Comparison of ENCODE assay signal across 1 cellular context in the genomic region with DNA sequence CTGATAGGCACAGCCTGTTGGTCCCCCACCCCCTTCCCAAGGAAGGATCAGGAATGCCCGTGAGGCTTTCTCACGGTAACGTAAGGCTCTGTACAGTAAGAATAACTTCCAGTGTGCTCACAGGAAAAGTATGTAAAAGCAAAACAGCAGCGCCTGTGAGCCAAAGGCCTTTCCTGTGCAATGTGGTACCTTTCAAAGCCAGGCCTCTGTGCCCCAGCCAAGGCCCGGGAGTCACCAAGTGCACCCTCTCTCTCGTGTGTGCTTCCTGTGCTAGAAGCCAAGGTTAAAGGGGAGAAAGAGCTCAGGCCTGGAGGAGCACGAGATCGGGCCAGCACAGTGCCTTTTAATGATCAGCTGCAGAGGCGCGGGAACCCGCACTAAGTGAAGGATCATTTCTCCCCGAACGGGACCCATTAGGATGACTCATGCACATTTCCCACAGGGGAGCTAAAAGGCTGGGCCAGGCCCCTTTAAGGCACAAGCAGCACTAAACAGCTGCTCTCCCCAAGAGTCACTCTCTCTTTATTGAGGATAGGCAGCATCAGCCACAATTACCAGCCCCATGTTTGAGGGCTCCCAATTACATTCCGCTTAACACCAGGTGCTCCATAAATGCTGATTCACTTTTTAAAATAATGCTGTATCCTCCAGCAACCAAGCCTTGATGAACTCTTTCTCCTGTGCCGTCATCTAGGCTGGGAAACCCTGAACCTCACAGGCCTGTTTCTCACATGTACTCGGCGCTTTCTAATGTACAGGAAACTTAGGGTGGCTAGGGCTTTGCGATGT.
TF ChIP-seq lines count a peak whose summit lies in the region.

No MANE protein-coding gene starts in this region.

TF ChIP-seq in HEK293, 187 proteins besides CTCF, POLR2A, EP300 and RAD21 (continued from another document):
- TF ChIP-seq ZNF366 (tag by site-specific recombination; conservative IDR thresholded peaks at IDR 0.05) (peak; percentile 77), ZNF549 (tag by site-specific recombination; IDR thresholded peaks at IDR 0.05) (no peak), ZNF660 (tag by site-specific recombination; IDR thresholded peaks at IDR 0.05) (peak; percentile 74; the same call in 1 of the 2 replicates), GLIS1 (tag by site-specific recombination; IDR thresholded peaks at IDR 0.05) (peak; percentile 46; the same call in 1 of the 2 replicates), ZNF292 (tag by site-specific recombination; IDR thresholded peaks at IDR 0.05; ENCODE audit: borderline replicate concordance, low read depth) (no peak), ZNF394 (tag by site-specific recombination; IDR thresholded peaks at IDR 0.05; ENCODE audit: borderline replicate concordance) (peak; percentile 78), ZBTB17 (tag by site-specific recombination; IDR thresholded peaks at IDR 0.05) (peak; percentile 70), ZNF10 (tag by site-specific recombination; IDR thresholded peaks at IDR 0.05) (0 out of 2 replicates have a peak, but pooled peaks have one; percentile 56), GLIS2 (tag by site-specific recombination; IDR thresholded peaks at IDR 0.05) (no peak), ZNF114 (tag by site-specific recombination; IDR thresholded peaks at IDR 0.05) (no peak), KLF10 (tag by site-specific recombination; IDR thresholded peaks at IDR 0.05) (peak; percentile 64; the same call in 1 of the 2 replicates), ZNF24 (tag by site-specific recombination; IDR thresholded peaks at IDR 0.05) (0 out of 2 replicates have a peak, but pooled peaks have one; percentile 49), ZNF629 (tag by site-specific recombination; IDR thresholded peaks at IDR 0.05) (peak; percentile 66), TRIM28 (IDR thresholded peaks at IDR 0.05; ENCODE audit: borderline replicate concordance, low read length) (0 out of 2 replicates have a peak, but pooled peaks have one; percentile 35), ZFP37 (tag by site-specific recombination; IDR thresholded peaks at IDR 0.05) (0 out of 2 replicates have a peak, but pooled peaks have one; percentile 32), ZNF184 (tag by site-specific recombination; IDR thresholded peaks at IDR 0.05) (0 out of 2 replicates have a peak, but pooled peaks have one; percentile 49), IKZF3 (tag by site-specific recombination; IDR thresholded peaks at IDR 0.05) (peak; percentile 43; the same call in 1 of the 2 replicates), ZNF837 (tag by site-specific recombination; IDR thresholded peaks at IDR 0.05) (0 out of 2 replicates have a peak, but pooled peaks have one; percentile 37), ZNF664 (tag by site-specific recombination; IDR thresholded peaks at IDR 0.05) (peak; percentile 52; the same call in 1 of the 2 replicates), FEZF1 (tag by site-specific recombination; IDR thresholded peaks at IDR 0.05) (0 out of 2 replicates have a peak, but pooled peaks have one; percentile 41), SP7 (tag by site-specific recombination; IDR thresholded peaks at IDR 0.05) (peak; percentile 93), ZNF555 (tag by site-specific recombination; conservative IDR thresholded peaks at IDR 0.05) (no peak), ZEB2 (tag by site-specific recombination; IDR thresholded peaks at IDR 0.05) (peak; percentile 50; the same call in 1 of the 2 replicates), ZNF157 (tag by site-specific recombination; IDR thresholded peaks at IDR 0.05) (no peak), ZBTB8A (tag by site-specific recombination; IDR thresholded peaks at IDR 0.05) (peak; percentile 41), PRDM1 (tag by site-specific recombination; IDR thresholded peaks at IDR 0.05) (peak; percentile 85)
- TF ChIP-seq, protein P1, sequence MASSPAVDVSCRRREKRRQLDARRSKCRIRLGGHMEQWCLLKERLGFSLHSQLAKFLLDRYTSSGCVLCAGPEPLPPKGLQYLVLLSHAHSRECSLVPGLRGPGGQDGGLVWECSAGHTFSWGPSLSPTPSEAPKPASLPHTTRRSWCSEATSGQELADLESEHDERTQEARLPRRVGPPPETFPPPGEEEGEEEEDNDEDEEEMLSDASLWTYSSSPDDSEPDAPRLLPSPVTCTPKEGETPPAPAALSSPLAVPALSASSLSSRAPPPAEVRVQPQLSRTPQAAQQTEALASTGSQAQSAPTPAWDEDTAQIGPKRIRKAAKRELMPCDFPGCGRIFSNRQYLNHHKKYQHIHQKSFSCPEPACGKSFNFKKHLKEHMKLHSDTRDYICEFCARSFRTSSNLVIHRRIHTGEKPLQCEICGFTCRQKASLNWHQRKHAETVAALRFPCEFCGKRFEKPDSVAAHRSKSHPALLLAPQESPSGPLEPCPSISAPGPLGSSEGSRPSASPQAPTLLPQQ (tag by site-specific recombination; IDR thresholded peaks at IDR 0.05): peak; percentile 100
- TF ChIP-seq, protein P2, sequence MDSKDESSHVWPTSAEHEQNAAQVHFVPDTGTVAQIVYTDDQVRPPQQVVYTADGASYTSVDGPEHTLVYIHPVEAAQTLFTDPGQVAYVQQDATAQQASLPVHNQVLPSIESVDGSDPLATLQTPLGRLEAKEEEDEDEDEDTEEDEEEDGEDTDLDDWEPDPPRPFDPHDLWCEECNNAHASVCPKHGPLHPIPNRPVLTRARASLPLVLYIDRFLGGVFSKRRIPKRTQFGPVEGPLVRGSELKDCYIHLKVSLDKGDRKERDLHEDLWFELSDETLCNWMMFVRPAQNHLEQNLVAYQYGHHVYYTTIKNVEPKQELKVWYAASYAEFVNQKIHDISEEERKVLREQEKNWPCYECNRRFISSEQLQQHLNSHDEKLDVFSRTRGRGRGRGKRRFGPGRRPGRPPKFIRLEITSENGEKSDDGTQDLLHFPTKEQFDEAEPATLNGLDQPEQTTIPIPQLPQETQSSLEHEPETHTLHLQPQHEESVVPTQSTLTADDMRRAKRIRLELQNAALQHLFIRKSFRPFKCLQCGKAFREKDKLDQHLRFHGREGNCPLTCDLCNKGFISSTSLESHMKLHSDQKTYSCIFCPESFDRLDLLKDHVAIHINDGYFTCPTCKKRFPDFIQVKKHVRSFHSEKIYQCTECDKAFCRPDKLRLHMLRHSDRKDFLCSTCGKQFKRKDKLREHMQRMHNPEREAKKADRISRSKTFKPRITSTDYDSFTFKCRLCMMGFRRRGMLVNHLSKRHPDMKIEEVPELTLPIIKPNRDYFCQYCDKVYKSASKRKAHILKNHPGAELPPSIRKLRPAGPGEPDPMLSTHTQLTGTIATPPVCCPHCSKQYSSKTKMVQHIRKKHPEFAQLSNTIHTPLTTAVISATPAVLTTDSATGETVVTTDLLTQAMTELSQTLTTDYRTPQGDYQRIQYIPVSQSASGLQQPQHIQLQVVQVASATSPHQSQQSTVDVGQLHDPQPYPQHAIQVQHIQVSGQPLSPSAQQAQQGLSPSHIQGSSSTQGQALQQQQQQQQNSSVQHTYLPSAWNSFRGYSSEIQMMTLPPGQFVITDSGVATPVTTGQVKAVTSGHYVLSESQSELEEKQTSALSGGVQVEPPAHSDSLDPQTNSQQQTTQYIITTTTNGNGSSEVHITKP (tag by site-specific recombination; IDR thresholded peaks at IDR 0.05): peak; percentile 43; the same call in 1 of the 2 replicates
- TF ChIP-seq, protein P3, sequence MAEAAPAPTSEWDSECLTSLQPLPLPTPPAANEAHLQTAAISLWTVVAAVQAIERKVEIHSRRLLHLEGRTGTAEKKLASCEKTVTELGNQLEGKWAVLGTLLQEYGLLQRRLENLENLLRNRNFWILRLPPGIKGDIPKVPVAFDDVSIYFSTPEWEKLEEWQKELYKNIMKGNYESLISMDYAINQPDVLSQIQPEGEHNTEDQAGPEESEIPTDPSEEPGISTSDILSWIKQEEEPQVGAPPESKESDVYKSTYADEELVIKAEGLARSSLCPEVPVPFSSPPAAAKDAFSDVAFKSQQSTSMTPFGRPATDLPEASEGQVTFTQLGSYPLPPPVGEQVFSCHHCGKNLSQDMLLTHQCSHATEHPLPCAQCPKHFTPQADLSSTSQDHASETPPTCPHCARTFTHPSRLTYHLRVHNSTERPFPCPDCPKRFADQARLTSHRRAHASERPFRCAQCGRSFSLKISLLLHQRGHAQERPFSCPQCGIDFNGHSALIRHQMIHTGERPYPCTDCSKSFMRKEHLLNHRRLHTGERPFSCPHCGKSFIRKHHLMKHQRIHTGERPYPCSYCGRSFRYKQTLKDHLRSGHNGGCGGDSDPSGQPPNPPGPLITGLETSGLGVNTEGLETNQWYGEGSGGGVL (tag by site-specific recombination; IDR thresholded peaks at IDR 0.05): peak; percentile 42; the same call in 1 of the 2 replicates
